18 cellular contexts compared by ENCODE assay signal in the genomic region with DNA sequence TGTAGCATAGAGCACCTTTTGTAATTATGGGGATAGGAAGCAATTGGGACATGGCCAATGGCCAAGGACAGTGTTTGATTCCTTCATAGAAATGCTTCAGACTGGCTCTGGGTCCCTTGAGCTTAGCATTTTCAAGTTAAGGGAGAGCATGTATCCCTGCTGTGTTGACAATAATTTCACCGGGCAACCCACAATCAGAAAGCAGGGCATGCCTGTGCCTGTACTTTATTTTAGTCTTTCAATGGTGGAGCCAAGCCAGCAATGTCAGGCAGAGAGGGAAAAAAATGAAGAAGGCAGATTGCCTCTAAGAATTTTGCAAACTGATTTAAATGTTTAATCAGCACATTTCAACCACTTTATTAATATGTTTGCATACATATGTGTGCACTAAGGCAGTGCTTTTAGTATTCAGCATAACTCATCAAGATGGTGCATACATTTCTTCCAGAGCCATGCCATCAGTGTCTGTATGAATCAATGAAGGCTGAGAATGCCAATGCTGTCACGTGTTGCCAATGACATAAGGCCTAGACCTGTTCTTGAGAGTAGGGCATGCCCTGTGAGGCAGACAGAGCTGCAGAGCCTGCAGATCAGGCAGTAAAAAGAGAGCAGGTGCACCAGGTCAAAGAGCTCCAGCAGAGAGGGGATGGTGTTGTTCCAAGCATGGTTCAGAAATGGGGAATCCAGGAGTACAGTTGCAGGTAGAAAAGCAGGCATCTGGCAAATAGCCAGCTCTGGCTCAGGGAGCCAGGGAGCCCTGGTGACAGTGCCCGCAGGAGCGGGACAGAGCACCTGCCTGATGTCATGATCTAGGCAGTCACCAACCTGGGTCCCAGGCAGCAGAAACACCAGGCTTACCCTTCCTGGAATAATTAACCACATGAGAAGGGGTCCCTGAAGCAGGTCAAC.
A peak's percentile ranks its signal among the peaks of the same experiment; 100 is the strongest.
DNase-seq lines count a peak whose midpoint lies in the region; ATAC-seq and TF ChIP-seq lines count a peak whose summit lies in the region.
"Had no signal": no experiment of that assay in that cellular context is flagged by ENCODE, and none has a peak within 500 bp of the region (broad histone marks: within the 10 kb centered on the region; RNA-seq: fewer than 3 reads in every experiment).

No MANE protein-coding gene starts in this region.

- H3K9me3 Mint-ChIP-seq in MCF 10A (ENCODE audit: unreplicated experiment) = peaks cover 17% of the 10 kb centered on the region
- H3K9me3 Mint-ChIP-seq: neural crest cell, type B pancreatic cell had no signal

- peak overlapping the region; percentile 25 to 59 for H3K27ac ChIP-seq in breast epithelium
- H3K27ac ChIP-seq: right lobe of liver, SJSA1 had no signal

- peak; percentile 98 for ATAC-seq in esophagus mucosa
- ATAC-seq in HG02885 (IDR thresholded peaks at IDR 0.05; ENCODE audit: poor library complexity, unreplicated experiment) = no peak

- H3K9me3 ChIP-seq in breast epithelium = no peaks in the 10 kb centered on the region
- H3K9me3 ChIP-seq: right lobe of liver, SJSA1 had no signal

- POLR2A ChIA-PET in MCF 10A (lab: Yijun Ruan, JAX) = no interaction called here

- no peaks in the 10 kb centered on the region for H3K27me3 Mint-ChIP-seq in MCF 10A (ENCODE audit: insufficient read depth, unreplicated experiment)
- H3K27me3 Mint-ChIP-seq: CD8-positive, alpha-beta memory T cell; memory B cell; type B pancreatic cell had no signal

- no peak overlapping the region for H3K4me3 Mint-ChIP-seq in MCF 10A (ENCODE audit: unreplicated experiment)
- H3K4me3 Mint-ChIP-seq: CD8-positive, alpha-beta memory T cell; memory B cell; neural crest cell; type B pancreatic cell had no signal

- H3K27ac Mint-ChIP-seq in MCF 10A (ENCODE audit: low read depth, unreplicated experiment) = no peak overlapping the region
- H3K27ac Mint-ChIP-seq: CD8-positive, alpha-beta memory T cell; memory B cell; type B pancreatic cell had no signal

- intact Hi-C loops in breast epithelium (cut with DNase I; ENCODE audit: low total_unique reads) = loop anchor here (10.0 kb wide), 1 partner anchor 1895 kb away; no protein-coding TSS in a partner anchor
- intact Hi-C loops in MCF 10A (cut with micrococcal nuclease) = no loop called here

- no peaks in the 10 kb centered on the region for H3K4me1 Mint-ChIP-seq in MCF 10A (ENCODE audit: insufficient read depth, unreplicated experiment)
- H3K4me1 Mint-ChIP-seq: CD8-positive, alpha-beta memory T cell; memory B cell had no signal

- no peak overlapping the region for H3K4me3 ChIP-seq in breast epithelium
- H3K4me3 ChIP-seq: right lobe of liver, SJSA1 had no signal

- no peaks in the 10 kb centered on the region for H3K36me3 ChIP-seq in breast epithelium
- H3K36me3 ChIP-seq: right lobe of liver, SJSA1 had no signal

- no peaks in the 10 kb centered on the region for H3K4me1 ChIP-seq in breast epithelium
- H3K4me1 ChIP-seq: right lobe of liver, SJSA1 had no signal

- TF ChIP-seq POLR2A in breast epithelium (IDR thresholded peaks at IDR 0.05) = no peak

- DNase-seq in breast epithelium (ENCODE audit: low spot score in 2 of 2) (peak in 1 of 2 donors; percentile 69), MCF 10A (ENCODE audit: unreplicated experiment) (no peak), NCI-H345 (lab: John Stamatoyannopoulos, UW) (peak; percentile 93), SW480 (ENCODE audit: low spot score) (no peak), epidermal melanocyte (ENCODE audit: insufficient read length, low spot score) (no peak)
- DNase-seq in activated T-cell treated with anti-CD3 and anti-CD28 coated beads, Interleukin-2, amount 50 U/mL, for 1 hour = no peak
- DNase-seq: activated CD8-positive, alpha-beta memory T cell treated with anti-CD3 and anti-CD28 coated beads for 24 hours; activated naive CD4-positive, alpha-beta T cell treated with Interleukin-2 at 50 U/mL for 16 hours; CD8-positive, alpha-beta memory T cell; MV-4-11; right lobe of liver; stimulated activated CD4-positive, alpha-beta T cell treated with anti-CD3 and anti-CD28 coated beads, Interleukin-2, amount 100 ng/mL, for 48 hours had no signal

- no TSS peak for BruUV-seq in MCF 10A (replicated peaks; lab: Mats Ljungman, UMichigan)

- CTCF ChIA-PET in MCF 10A (lab: Yijun Ruan, JAX) = no interaction called here

- no peaks in the 10 kb centered on the region for H3K27me3 ChIP-seq in breast epithelium
- H3K27me3 ChIP-seq: right lobe of liver, SJSA1 had no signal

- no peaks in the 10 kb centered on the region for H3K36me3 Mint-ChIP-seq in MCF 10A (ENCODE audit: insufficient read depth, unreplicated experiment)
- H3K36me3 Mint-ChIP-seq: CD8-positive, alpha-beta memory T cell; memory B cell; type B pancreatic cell had no signal

- TF ChIP-seq CTCF in breast epithelium (IDR thresholded peaks at IDR 0.05) = no peak
- no peak for TF ChIP-seq CTCF in MCF 10A (IDR thresholded peaks at IDR 0.05; ENCODE audit: unreplicated experiment)
